Comparison of ENCODE assay signal across 9 cellular contexts in genomic region chr3:161914703-161915102, GRCh38.
A peak's percentile ranks its signal among the peaks of the same experiment; 100 is the strongest.
DNase-seq lines count a peak whose midpoint lies in the region; TF ChIP-seq lines count a peak whose summit lies in the region.
"Had no signal": no experiment of that assay in that cellular context is flagged by ENCODE, and none has a peak within 500 bp of the region (broad histone marks: within the 10 kb centered on the region; RNA-seq: fewer than 3 reads in every experiment).

No MANE protein-coding gene starts in this region.

- no peak overlapping the region for H3K4me3 ChIP-seq in HFF-Myc (replicated peaks; ENCODE audit: low read depth, low read length)
- no peak overlapping the region for H3K4me3 ChIP-seq in fibroblast of the aortic adventitia (ENCODE audit: low read depth, low read length)

- POLR2A ChIA-PET in activated CD4-positive, alpha-beta memory T cell treated with anti-CD3 and anti-CD28 coated beads, Interleukin-2, amount 10 ng/mL, durations not matched to agents 7 days and 5 days (lab: Charles Lee) = no interaction called here

- peaks cover 2% of the 10 kb centered on the region for H3K36me3 Mint-ChIP-seq in progenitor cell of endocrine pancreas (ENCODE audit: insufficient read depth)
- no peaks in the 10 kb centered on the region for H3K36me3 Mint-ChIP-seq in activated CD4-positive, alpha-beta memory T cell treated with anti-CD3 and anti-CD28 coated beads, Interleukin-2, amount 10 ng/mL, durations not matched to agents 7 days and 5 days (ENCODE audit: low read depth)
- H3K36me3 Mint-ChIP-seq: memory B cell had no signal

- no peaks in the 10 kb centered on the region for H3K27me3 Mint-ChIP-seq in progenitor cell of endocrine pancreas
- H3K27me3 Mint-ChIP-seq in activated CD4-positive, alpha-beta memory T cell treated with anti-CD3 and anti-CD28 coated beads, Interleukin-2, amount 10 ng/mL, durations not matched to agents 7 days and 5 days = no peaks in the 10 kb centered on the region
- H3K27me3 Mint-ChIP-seq: memory B cell had no signal

- H3K4me1 Mint-ChIP-seq in progenitor cell of endocrine pancreas (ENCODE audit: low read depth) = peaks cover 15% of the 10 kb centered on the region
- H3K4me1 Mint-ChIP-seq in activated CD4-positive, alpha-beta memory T cell treated with anti-CD3 and anti-CD28 coated beads, Interleukin-2, amount 10 ng/mL, durations not matched to agents 7 days and 5 days = no peaks in the 10 kb centered on the region
- H3K4me1 Mint-ChIP-seq: memory B cell had no signal

- peak; percentile 53 for TF ChIP-seq CTCF in HFF-Myc (IDR thresholded peaks at IDR 0.05; ENCODE audit: low read depth, low read length, missing control alignments)
- peak; percentile 64 for TF ChIP-seq CTCF in fibroblast of the aortic adventitia (IDR thresholded peaks at IDR 0.05; ENCODE audit: insufficient read depth, low read length)
- TF ChIP-seq CTCF in progenitor cell of endocrine pancreas (IDR thresholded peaks at IDR 0.05; ENCODE audit: unreplicated experiment) = peak; percentile 55

- H3K4me3 Mint-ChIP-seq in progenitor cell of endocrine pancreas (ENCODE audit: low read depth) = no peak overlapping the region
- no peak overlapping the region for H3K4me3 Mint-ChIP-seq in activated CD4-positive, alpha-beta memory T cell treated with anti-CD3 and anti-CD28 coated beads, Interleukin-2, amount 10 ng/mL, durations not matched to agents 7 days and 5 days
- H3K4me3 Mint-ChIP-seq: memory B cell had no signal

- CTCF ChIA-PET in activated CD4-positive, alpha-beta memory T cell treated with anti-CD3 and anti-CD28 coated beads, Interleukin-2, amount 10 ng/mL, durations not matched to agents 7 days and 5 days (lab: Charles Lee) = no interaction called here

- peaks cover 14% of the 10 kb centered on the region for H3K9me3 Mint-ChIP-seq in progenitor cell of endocrine pancreas (ENCODE audit: low read depth)
- peaks cover 3% of the 10 kb centered on the region for H3K9me3 Mint-ChIP-seq in activated CD4-positive, alpha-beta memory T cell treated with anti-CD3 and anti-CD28 coated beads, Interleukin-2, amount 10 ng/mL, durations not matched to agents 7 days and 5 days
- H3K9me3 Mint-ChIP-seq: memory B cell had no signal

- DNase-seq in HFF-Myc (ENCODE audit: extremely low read depth, low read depth) (peak; percentile 42), OCI-M2 (lab: John Stamatoyannopoulos, UW; ENCODE audit: unreplicated experiment) (peak; percentile 21), fibroblast of the aortic adventitia (ENCODE audit: low read depth) (peak; percentile 63), progenitor cell of endocrine pancreas (ENCODE audit: low spot score, unreplicated experiment) (peak; percentile 21), mesenteric fat pad (ENCODE audit: low spot score) (no peak), NOMO-1 treated with DMSO at 0.1 percent for 48 hours (lab: John Stamatoyannopoulos, UW; ENCODE audit: unreplicated experiment) (no peak)
- no peak for DNase-seq in activated CD4-positive, alpha-beta memory T cell treated with anti-CD3 and anti-CD28 coated beads, Interleukin-2, amount 10 ng/mL, durations not matched to agents 7 days and 5 days
- no peak for DNase-seq in stimulated activated naive CD4-positive, alpha-beta T cell treated with Interleukin-2 at 50 U/mL for 16 hours (lab: John Stamatoyannopoulos, UW)

- no peak overlapping the region for H3K27ac Mint-ChIP-seq in progenitor cell of endocrine pancreas
- no peak overlapping the region for H3K27ac Mint-ChIP-seq in activated CD4-positive, alpha-beta memory T cell treated with anti-CD3 and anti-CD28 coated beads, Interleukin-2, amount 10 ng/mL, durations not matched to agents 7 days and 5 days
- H3K27ac Mint-ChIP-seq: memory B cell had no signal

Comparison
In these comparisons a context has a peak if more than half of its experiments do, and no peak if none do; other contexts are left out.
1. DNase-seq: peak in HFF-Myc (single experiment), OCI-M2 (single experiment), fibroblast of the aortic adventitia (single experiment) and progenitor cell of endocrine pancreas (single experiment); none in activated CD4-positive, alpha-beta memory T cell treated with anti-CD3 and anti-CD28 coated beads, Interleukin-2, amount 10 ng/mL, durations not matched to agents 7 days and 5 days (single experiment), stimulated activated naive CD4-positive, alpha-beta T cell treated with Interleukin-2 at 50 U/mL for 16 hours (single experiment), mesenteric fat pad (single experiment) and NOMO-1 treated with DMSO at 0.1 percent for 48 hours (single experiment).
2. Peak in every context shown above with its lines, with median percentiles within 50 percentile points of each other: CTCF ChIP-seq.